ENCODE assay signal across 10 cellular contexts in the genomic region with DNA sequence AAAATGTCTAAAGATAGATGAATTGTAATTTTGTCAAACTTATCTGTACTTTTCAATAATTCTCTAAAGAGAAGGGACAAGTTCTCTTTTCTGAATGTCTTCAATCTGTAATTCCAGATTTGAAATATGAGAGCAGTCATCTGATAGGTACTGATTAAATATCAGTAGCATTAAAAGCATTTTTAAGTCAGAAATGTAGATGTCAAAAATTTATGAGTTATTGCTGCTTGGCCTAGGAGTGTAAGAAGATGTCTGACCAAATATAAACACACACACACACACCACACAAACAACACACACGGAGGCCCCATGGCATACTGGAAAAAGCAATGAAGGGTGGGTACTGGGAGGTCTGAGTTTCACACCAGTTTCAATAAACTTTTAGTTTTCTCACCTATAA. TPM values are rescaled to one million over a fixed set of nuclear protein-coding genes. Genes with fewer than 3 reads are reported as not detected.
DNase-seq lines count a peak whose midpoint lies in the region; ATAC-seq, FAIRE-seq and TF ChIP-seq lines count a peak whose summit lies in the region.
"Had no signal": no experiment of that assay in that cellular context is flagged by ENCODE, and none has a peak within 500 bp of the region (broad histone marks: within the 10 kb centered on the region; RNA-seq: fewer than 3 reads in every experiment).

No MANE protein-coding gene starts in this region.

- no peak overlapping the region for H2AFZ ChIP-seq in OCI-LY1 (ENCODE audit: low read length)

- H3K4me1 ChIP-seq in CD4-positive, CD25-positive, alpha-beta regulatory T cell (ENCODE audit: control insufficient read depth, insufficient read depth, low read length, poor library complexity, severe bottlenecking): peaks cover 69% of the 10 kb centered on the region
- peaks cover 29% of the 10 kb centered on the region for H3K4me1 ChIP-seq in OCI-LY1 (ENCODE audit: insufficient read depth, low read length, severe bottlenecking)
- peaks cover 52% of the 10 kb centered on the region for H3K4me1 ChIP-seq in effector memory CD4-positive, alpha-beta T cell (ENCODE audit: control insufficient read depth, insufficient read depth, low read length, poor library complexity, severe bottlenecking)

- H3K27me3 Mint-ChIP-seq in CD4-positive, CD25-positive, alpha-beta regulatory T cell: no peaks in the 10 kb centered on the region
- H3K27me3 Mint-ChIP-seq in nephron progenitor cell (ENCODE audit: low read depth, poor library complexity): peaks cover 7% of the 10 kb centered on the region

- no peak for FAIRE-seq in RCC 7860 (lab: Jason Lieb, UNC)

- H3F3A ChIP-seq in OCI-LY1 (ENCODE audit: insufficient read depth, low read length): no peaks in the 10 kb centered on the region

- H3K27ac Mint-ChIP-seq in CD4-positive, CD25-positive, alpha-beta regulatory T cell: peak overlapping the region in 1 of 3 donors; percentile 97
- no peak overlapping the region for H3K27ac Mint-ChIP-seq in nephron progenitor cell

- H3K9me2 ChIP-seq in OCI-LY1 (ENCODE audit: low read depth, low read length): no peaks in the 10 kb centered on the region

- no peaks in the 10 kb centered on the region for H3K27me3 ChIP-seq in CD4-positive, CD25-positive, alpha-beta regulatory T cell (ENCODE audit: control insufficient read depth, insufficient read depth, low read length)
- no peaks in the 10 kb centered on the region for H3K27me3 ChIP-seq in OCI-LY1 (ENCODE audit: insufficient read depth, low read length)
- no peaks in the 10 kb centered on the region for H3K27me3 ChIP-seq in effector memory CD4-positive, alpha-beta T cell (replicated peaks; ENCODE audit: control insufficient read depth, insufficient read depth, low read length, poor library complexity, severe bottlenecking)

- H4K20me1 ChIP-seq in OCI-LY1 (ENCODE audit: insufficient read depth, low read length): no peaks in the 10 kb centered on the region

- peak overlapping the region; percentile 98 for H3K27ac ChIP-seq in CD4-positive, CD25-positive, alpha-beta regulatory T cell (ENCODE audit: insufficient read depth, low read length, poor library complexity, severe bottlenecking)
- H3K27ac ChIP-seq in OCI-LY1 (ENCODE audit: low read depth, low read length, poor library complexity, severe bottlenecking): no peak overlapping the region
- H3K27ac ChIP-seq in effector memory CD4-positive, alpha-beta T cell (ENCODE audit: insufficient read depth, low read length, poor library complexity, severe bottlenecking): peak overlapping the region; percentile 97

- H3K4me3 ChIP-seq in CD4-positive, CD25-positive, alpha-beta regulatory T cell (ENCODE audit: low read depth, low read length): peak overlapping the region; percentile 80
- H3K4me3 ChIP-seq in OCI-LY1 (ENCODE audit: low read depth, low read length, poor library complexity, severe bottlenecking): peak overlapping the region; percentile 75
- H3K4me3 ChIP-seq in effector memory CD4-positive, alpha-beta T cell (ENCODE audit: insufficient read depth, low read depth, low read length, poor library complexity, severe bottlenecking): no peak overlapping the region

- peak overlapping the region; percentile 92; the same call in 1 of the 2 replicates for H3K9ac ChIP-seq in OCI-LY1 (ENCODE audit: low read length)

- no peak for TF ChIP-seq CTCF in OCI-LY1 (IDR thresholded peaks at IDR 0.05; ENCODE audit: low read length)
- TF ChIP-seq CTCF in nephron progenitor cell (IDR thresholded peaks at IDR 0.05): no peak

- peaks cover 12% of the 10 kb centered on the region for H3K79me2 ChIP-seq in OCI-LY1 (ENCODE audit: insufficient read depth, low read length)

- ATAC-seq in CD4-positive, CD25-positive, alpha-beta regulatory T cell (ENCODE audit: low read depth in 2 of 2): no peak
- no peak for ATAC-seq in HG03045 (IDR thresholded peaks at IDR 0.05; ENCODE audit: unreplicated experiment)

- peaks cover 43 to 65% (median 46%) of the 10 kb centered on the region in 4 donors for H3K4me1 Mint-ChIP-seq in CD4-positive, CD25-positive, alpha-beta regulatory T cell
- peaks cover 36% of the 10 kb centered on the region for H3K4me1 Mint-ChIP-seq in nephron progenitor cell

- peaks cover 1% of the 10 kb centered on the region for H3K36me3 ChIP-seq in CD4-positive, CD25-positive, alpha-beta regulatory T cell (ENCODE audit: control insufficient read depth, insufficient read depth, low read length)
- peaks cover 1% of the 10 kb centered on the region; the same call in 1 of the 2 replicates for H3K36me3 ChIP-seq in OCI-LY1 (ENCODE audit: insufficient read depth, low read length)
- peaks cover under 1% of the 10 kb centered on the region for H3K36me3 ChIP-seq in effector memory CD4-positive, alpha-beta T cell (ENCODE audit: control insufficient read depth, insufficient read depth, low read length)

- H3K4me3 Mint-ChIP-seq in CD4-positive, CD25-positive, alpha-beta regulatory T cell: peak overlapping the region; percentile 93 to 96 (median 94)
- H3K4me3 Mint-ChIP-seq in nephron progenitor cell: peak overlapping the region; percentile 88

- DNase-seq in CD4-positive, CD25-positive, alpha-beta regulatory T cell: no peak
- no peak for DNase-seq in effector memory CD4-positive, alpha-beta T cell
- DNase-seq in nephron progenitor cell: no peak
- DNase-seq in SHP77 (lab: John Stamatoyannopoulos, UW): no peak
- DNase-seq in RCC 7860 (ENCODE audit: low spot score): no peak
- no peak for DNase-seq in COLO668 (lab: John Stamatoyannopoulos, UW; ENCODE audit: unreplicated experiment)
- DNase-seq: erythroblast, H7 had no signal

- H3K9me3 ChIP-seq in CD4-positive, CD25-positive, alpha-beta regulatory T cell (ENCODE audit: control insufficient read depth in 2 of 2, low read length in 2 of 2): no peaks in the 10 kb centered on the region
- no peaks in the 10 kb centered on the region for H3K9me3 ChIP-seq in OCI-LY1 (ENCODE audit: low read length)
- no peaks in the 10 kb centered on the region for H3K9me3 ChIP-seq in effector memory CD4-positive, alpha-beta T cell (ENCODE audit: control insufficient read depth, low read length)

- H3K4me2 ChIP-seq in OCI-LY1 (ENCODE audit: low read length): peak overlapping the region; percentile 71

- H3K9me3 Mint-ChIP-seq in CD4-positive, CD25-positive, alpha-beta regulatory T cell: peaks cover 0 to 3% (median 0%) of the 10 kb centered on the region in 7 donors
- no peaks in the 10 kb centered on the region for H3K9me3 Mint-ChIP-seq in nephron progenitor cell

- H3K36me3 Mint-ChIP-seq in CD4-positive, CD25-positive, alpha-beta regulatory T cell: peaks cover 6% of the 10 kb centered on the region
- H3K36me3 Mint-ChIP-seq in nephron progenitor cell (ENCODE audit: low read depth): no peaks in the 10 kb centered on the region

RNA-seq across cellular contexts. Expression of a gene that starts 2.4 kb away (rescaled TPM):
- total RNA-seq in CD4-positive, CD25-positive, alpha-beta regulatory T cell: 254 TPM
- 10 to 100 TPM; 30.7 to 60.7 (median 36.3) TPM for polyA plus RNA-seq in CD4-positive, CD25-positive, alpha-beta regulatory T cell

RNA-seq across cellular contexts. Expression of a gene that starts 33.2 kb away (rescaled TPM):
- not detected for total RNA-seq in CD4-positive, CD25-positive, alpha-beta regulatory T cell
- polyA plus RNA-seq in CD4-positive, CD25-positive, alpha-beta regulatory T cell: not detected
- total RNA-seq: H7 had no signal
